ENCODE assay signal across 14 cellular contexts in genomic region chr11:73623651-73624050, GRCh38. TPM values are rescaled to one million over a fixed set of nuclear protein-coding genes. Genes with fewer than 3 reads are reported as not detected.
DNase-seq lines count a peak whose midpoint lies in the region; ATAC-seq lines count a peak whose summit lies in the region.
"Had no signal": no experiment of that assay in that cellular context is flagged by ENCODE, and none has a peak within 500 bp of the region (broad histone marks: within the 10 kb centered on the region; RNA-seq: fewer than 3 reads in every experiment).

No MANE protein-coding gene starts in this region.

- no peak overlapping the region for H3K4me3 ChIP-seq in BLaER1
- H3K4me3 ChIP-seq: adrenal gland had no signal

- H3K27ac Mint-ChIP-seq in dendritic cell treated with granulocyte-macrophage colony-stimulating factor and Interleukin-4, amounts not matched to agents 40 ng/mL and 50 ng/mL, for 4 days = peak overlapping the region; percentile 95
- no peak overlapping the region for H3K27ac Mint-ChIP-seq in naive B cell
- H3K27ac Mint-ChIP-seq in T-helper 2 cell treated with Interferon-gamma antibody and Interleukin-4, amounts not matched to agents 5 μg/mL and 100 μg/mL, for 36 hours = no peak overlapping the region
- H3K27ac Mint-ChIP-seq: HFFc6, T-cell had no signal

- H3K4me1 Mint-ChIP-seq in dendritic cell treated with granulocyte-macrophage colony-stimulating factor and Interleukin-4, amounts not matched to agents 40 ng/mL and 50 ng/mL, for 4 days (ENCODE audit: low read depth) = peaks cover 44% of the 10 kb centered on the region
- peaks cover 14 to 18% (median 17%) of the 10 kb centered on the region in 3 donors for H3K4me1 Mint-ChIP-seq in naive B cell
- no peaks in the 10 kb centered on the region for H3K4me1 Mint-ChIP-seq in T-helper 2 cell treated with Interferon-gamma antibody and Interleukin-4, amounts not matched to agents 5 μg/mL and 100 μg/mL, for 36 hours (ENCODE audit: low read depth)

- no peaks in the 10 kb centered on the region for H3K9me3 ChIP-seq in BLaER1
- H3K9me3 ChIP-seq: adrenal gland had no signal

- H4K20me1 ChIP-seq in BLaER1 = no peaks in the 10 kb centered on the region

- H3K27ac ChIP-seq in BLaER1 = no peak overlapping the region

- H3K4me1 ChIP-seq in BLaER1 = peaks cover 14% of the 10 kb centered on the region

- H3K27me3 Mint-ChIP-seq in dendritic cell treated with granulocyte-macrophage colony-stimulating factor and Interleukin-4, amounts not matched to agents 40 ng/mL and 50 ng/mL, for 4 days = no peaks in the 10 kb centered on the region
- peaks cover 14 to 18% (median 16%) of the 10 kb centered on the region in 3 donors for H3K27me3 Mint-ChIP-seq in naive B cell
- H3K27me3 Mint-ChIP-seq in T-helper 2 cell treated with Interferon-gamma antibody and Interleukin-4, amounts not matched to agents 5 μg/mL and 100 μg/mL, for 36 hours (ENCODE audit: low read depth) = peaks cover 27% of the 10 kb centered on the region

- no peaks in the 10 kb centered on the region for H3K36me3 Mint-ChIP-seq in dendritic cell treated with granulocyte-macrophage colony-stimulating factor and Interleukin-4, amounts not matched to agents 40 ng/mL and 50 ng/mL, for 4 days (ENCODE audit: low read depth)
- H3K36me3 Mint-ChIP-seq in naive B cell = no peaks in the 10 kb centered on the region
- H3K36me3 Mint-ChIP-seq in T-helper 2 cell treated with Interferon-gamma antibody and Interleukin-4, amounts not matched to agents 5 μg/mL and 100 μg/mL, for 36 hours (ENCODE audit: low read depth) = no peaks in the 10 kb centered on the region
- H3K36me3 Mint-ChIP-seq: T-cell had no signal

- intact Hi-C loops in dendritic cell treated with granulocyte-macrophage colony-stimulating factor and Interleukin-4, amounts not matched to agents 40 ng/mL and 50 ng/mL, for 4 days (cut with micrococcal nuclease) = loop anchor here (1.0 kb wide), 1 partner anchor 25 kb away; the partner anchor contains the start of gene FAM168A

- no peak overlapping the region for H3K9ac ChIP-seq in BLaER1

- H3K4me3 Mint-ChIP-seq in dendritic cell treated with granulocyte-macrophage colony-stimulating factor and Interleukin-4, amounts not matched to agents 40 ng/mL and 50 ng/mL, for 4 days = peak overlapping the region; percentile 55
- H3K4me3 Mint-ChIP-seq in naive B cell = no peak overlapping the region
- no peak overlapping the region for H3K4me3 Mint-ChIP-seq in T-helper 2 cell treated with Interferon-gamma antibody and Interleukin-4, amounts not matched to agents 5 μg/mL and 100 μg/mL, for 36 hours
- H3K4me3 Mint-ChIP-seq: HFFc6, T-cell had no signal

- DNase-seq in NOMO-1 (lab: John Stamatoyannopoulos, UW; ENCODE audit: unreplicated experiment in 2 of 2) = peak; percentile 60 to 92
- no peak for DNase-seq in naive B cell
- no peak for DNase-seq in T-helper 2 cell treated with Interferon-gamma antibody and Interleukin-4, amounts not matched to agents 5 μg/mL and 100 μg/mL, for 36 hours (ENCODE audit: low spot score)
- no peak for DNase-seq in 8988T
- DNase-seq in activated naive CD4-positive, alpha-beta T cell treated with anti-CD3 and anti-CD28 coated beads, Interleukin-2, amount 50 U/mL, for 16 hours = no peak
- DNase-seq: activated T-cell treated with anti-CD3 and anti-CD28 coated beads, Interleukin-2, amount 50 U/mL, for 1 hour; HFFc6; NK-92 treated with Interleukin-12 subunit alpha and Interleukin-12 subunit beta, amount 100 ng/mL, for 24 hours; stimulated activated CD4-positive, alpha-beta T cell treated with anti-CD3 and anti-CD28 coated beads, Interleukin-12 subunit alpha, Interleukin-12 subunit beta, amount 100 ng/mL, for 4 hours; T-cell had no signal

- ATAC-seq in naive B cell (ENCODE audit: low read depth in 2 of 2) (peak; percentile 40 to 57), HG03571 (IDR thresholded peaks at IDR 0.05; ENCODE audit: unreplicated experiment) (no peak)
- ATAC-seq: T-cell had no signal

- H3K36me3 ChIP-seq in BLaER1 = no peaks in the 10 kb centered on the region
- H3K36me3 ChIP-seq: adrenal gland had no signal

- no peaks in the 10 kb centered on the region for H3K9me3 Mint-ChIP-seq in dendritic cell treated with granulocyte-macrophage colony-stimulating factor and Interleukin-4, amounts not matched to agents 40 ng/mL and 50 ng/mL, for 4 days
- no peaks in the 10 kb centered on the region for H3K9me3 Mint-ChIP-seq in naive B cell
- no peaks in the 10 kb centered on the region for H3K9me3 Mint-ChIP-seq in T-helper 2 cell treated with Interferon-gamma antibody and Interleukin-4, amounts not matched to agents 5 μg/mL and 100 μg/mL, for 36 hours
- H3K9me3 Mint-ChIP-seq: HFFc6, T-cell had no signal

- H3K27me3 ChIP-seq in BLaER1 = no peaks in the 10 kb centered on the region

- H3K4me2 ChIP-seq in BLaER1 = peak overlapping the region; percentile 13; the same call in 1 of the 2 replicates

RNA-seq across cellular contexts. Expression of gene PLEKHB1, which starts 22.7 kb away (rescaled TPM):
- 10 to 100 TPM in 2 of 6 donors, 1 to 10 TPM in 4; 3.8 to 15.6 (median 8.5) TPM for polyA plus RNA-seq in naive B cell (ENCODE audit: low read depth in 6 of 6)

RNA-seq across cellular contexts. Expression of gene FAM168A, which starts 25.7 kb away (rescaled TPM):
- polyA plus RNA-seq in naive B cell (ENCODE audit: low read depth in 6 of 6) = 1 to 10 TPM in 5 of 6 donors, under 1 TPM in 1; 0.04 to 4.1 (median 2.4) TPM

Comparison
In these comparisons a context has a peak if more than half of its experiments do, and no peak if none do; other contexts are left out.
1. DNase-seq: peak in NOMO-1 (2 of 2); none in naive B cell (single experiment), T-helper 2 cell treated with Interferon-gamma antibody and Interleukin-4, amounts not matched to agents 5 μg/mL and 100 μg/mL, for 36 hours (single experiment), 8988T (single experiment) and activated naive CD4-positive, alpha-beta T cell treated with anti-CD3 and anti-CD28 coated beads, Interleukin-2, amount 50 U/mL, for 16 hours (single experiment).